In the genomic region with DNA sequence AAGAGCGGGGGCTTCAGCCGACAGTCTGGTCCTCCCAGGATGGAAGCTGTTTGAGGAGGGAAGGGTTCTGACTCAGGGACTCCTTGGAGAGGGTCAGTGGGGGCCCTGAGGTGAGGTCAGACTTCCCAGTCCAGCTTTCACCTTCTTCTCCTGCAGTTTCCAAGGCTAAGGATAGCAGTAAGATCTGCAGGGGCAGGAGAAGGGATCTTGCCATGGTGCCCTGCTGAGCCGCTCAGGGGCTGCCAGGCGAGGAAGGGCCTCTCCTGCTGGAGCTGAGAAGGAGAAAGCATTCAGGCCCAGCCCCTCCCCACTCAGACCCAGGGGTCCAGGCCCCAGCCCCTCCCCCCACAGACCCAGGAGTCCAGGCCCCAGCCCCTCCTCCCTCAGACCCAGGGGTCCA, we compare ENCODE assay signal across 27 cellular contexts. TPM values are rescaled to one million over a fixed set of nuclear protein-coding genes. Genes with fewer than 3 reads are reported as not detected.
"Had no signal": no experiment of that assay in that cellular context is flagged by ENCODE, and none has a peak within 500 bp of the region (broad histone marks: within the 10 kb centered on the region; RNA-seq: fewer than 3 reads in every experiment).

No MANE protein-coding gene starts in this region.

- ATAC-seq: natural killer cell, pancreas, right cardiac atrium, sciatic nerve had no signal

- H3K27ac ChIP-seq: left ventricle myocardium inferior, neural progenitor cell, pancreas, prostate gland, spleen, suprapubic skin, thoracic aorta, tibial artery, upper lobe of right lung had no signal

- H3K27me3 ChIP-seq: pancreas had no signal

- FAIRE-seq: pancreas, small intestine, urothelium cell line had no signal

- DNase-seq: hypothalamus; islet precursor cell; left ventricle myocardium inferior; mesendoderm; naive B cell; natural killer cell; nephron progenitor cell; pancreas; retina; right cardiac atrium; small intestine; spleen; stimulated activated CD4-positive, alpha-beta T cell treated with anti-CD3 and anti-CD28 coated beads, Interleukin-4, amount 100 ng/mL, for 24 hours; stimulated activated naive CD4-positive, alpha-beta T cell; tibial artery; trophoblast cell; upper lobe of right lung had no signal

- H3K9me3 ChIP-seq: left ventricle myocardium inferior, pancreas, prostate gland, spleen, suprapubic skin, thoracic aorta, tibial artery, upper lobe of right lung had no signal

- H3K4me3 ChIP-seq: left ventricle myocardium inferior, lung, neural progenitor cell, pancreas, prostate gland, spleen, suprapubic skin, thoracic aorta, tibial artery, upper lobe of right lung had no signal

- H3K4me2 ChIP-seq: neural progenitor cell had no signal

- H3K4me1 ChIP-seq: left ventricle myocardium inferior, pancreas, prostate gland, spleen, tibial artery, upper lobe of right lung had no signal

- H3K36me3 ChIP-seq: left ventricle myocardium inferior, neural progenitor cell, pancreas, prostate gland, spleen, suprapubic skin, thoracic aorta, tibial artery, upper lobe of right lung had no signal

RNA-seq across cellular contexts. Expression of gene KLK7, which starts 1.5 kb away (rescaled TPM):
- total RNA-seq: left ventricle myocardium inferior, mononuclear cell, natural killer cell, osteoblast, pancreas, right cardiac atrium, thoracic aorta had no signal
- polyA plus RNA-seq: right cardiac atrium had no signal

RNA-seq across cellular contexts. Expression of gene KLK6, which starts 12.8 kb away (rescaled TPM):
- total RNA-seq: left ventricle myocardium inferior, lung, mononuclear cell, natural killer cell, osteoblast, pancreas, right cardiac atrium, subcutaneous adipose tissue, thoracic aorta, upper lobe of right lung had no signal
- polyA plus RNA-seq: lung, pancreas, right cardiac atrium had no signal

RNA-seq across cellular contexts. Expression of gene KLK8, which starts 19.2 kb away (rescaled TPM):
- total RNA-seq: left ventricle myocardium inferior, lung, mononuclear cell, natural killer cell, osteoblast, pancreas, prostate gland, right cardiac atrium, spleen, subcutaneous adipose tissue, thoracic aorta, upper lobe of right lung had no signal
- polyA plus RNA-seq: pancreas had no signal

RNA-seq across cellular contexts. Expression of gene KLK5, which starts 29.3 kb away (rescaled TPM):
- total RNA-seq: left ventricle myocardium inferior, mononuclear cell, natural killer cell, osteoblast, pancreas, right cardiac atrium, sciatic nerve, subcutaneous adipose tissue, thoracic aorta, upper lobe of right lung had no signal
- polyA plus RNA-seq: right cardiac atrium had no signal

RNA-seq across cellular contexts. Expression of gene KLK10, which starts 37.3 kb away (rescaled TPM):
- total RNA-seq: left ventricle myocardium inferior, mononuclear cell, natural killer cell, osteoblast, spleen, thoracic aorta had no signal
